3 cellular contexts compared by ENCODE assay signal in the genomic region with DNA sequence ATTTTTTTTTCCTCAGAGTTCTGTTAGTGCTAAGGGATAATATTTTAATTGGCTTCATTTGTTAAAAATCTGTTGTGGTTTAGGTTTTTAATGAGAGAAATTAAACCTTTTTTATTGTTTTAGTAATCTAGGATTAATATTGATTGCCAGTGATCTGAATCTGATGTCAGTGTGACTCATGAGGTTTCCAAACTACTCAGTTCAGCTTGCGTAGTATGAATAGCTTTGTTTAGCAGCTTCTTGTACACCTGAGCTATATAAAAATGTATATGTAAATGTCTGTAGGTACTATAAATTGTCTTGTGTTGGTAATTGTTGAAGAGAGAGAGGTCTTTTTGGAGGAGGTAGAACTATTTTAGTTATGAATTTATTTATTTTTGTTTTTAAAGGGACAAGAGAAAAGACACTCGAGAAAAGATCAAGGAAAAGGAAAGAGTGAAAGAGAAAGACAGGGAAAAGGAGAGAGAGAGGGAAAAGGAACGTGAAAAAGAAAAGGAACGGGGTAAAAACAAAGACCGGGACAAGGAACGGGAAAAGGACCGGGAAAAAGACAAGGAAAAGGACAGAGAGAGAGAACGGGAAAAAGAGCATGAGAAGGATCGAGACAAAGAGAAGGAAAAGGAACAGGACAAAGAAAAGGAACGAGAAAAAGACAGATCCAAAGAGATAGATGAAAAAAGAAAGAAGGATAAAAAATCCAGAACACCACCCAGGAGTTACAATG.
TF ChIP-seq lines count a peak whose summit lies in the region.

No MANE protein-coding gene starts in this region.

TF ChIP-seq in SK-N-SH, 30 proteins besides CTCF, POLR2A, EP300 and RAD21 (continues in another document):
- TF ChIP-seq RCOR1 (IDR thresholded peaks at IDR 0.05; ENCODE audit: low read length), result no peak
- TF ChIP-seq POLR2AphosphoS5 (IDR thresholded peaks at IDR 0.05; ENCODE audit: low read depth, low read length), result no peak
- TF ChIP-seq FOXJ3 (CRISPR knock-in tag; IDR thresholded peaks at IDR 0.05), result no peak
- TF ChIP-seq TCF12 (IDR thresholded peaks at IDR 0.05), result no peak
- TF ChIP-seq GATA2 (CRISPR knock-in tag; IDR thresholded peaks at IDR 0.05), result no peak
- TF ChIP-seq ZBTB33 (IDR thresholded peaks at IDR 0.05; ENCODE audit: borderline replicate concordance, low read depth), result no peak
- TF ChIP-seq, protein P1, sequence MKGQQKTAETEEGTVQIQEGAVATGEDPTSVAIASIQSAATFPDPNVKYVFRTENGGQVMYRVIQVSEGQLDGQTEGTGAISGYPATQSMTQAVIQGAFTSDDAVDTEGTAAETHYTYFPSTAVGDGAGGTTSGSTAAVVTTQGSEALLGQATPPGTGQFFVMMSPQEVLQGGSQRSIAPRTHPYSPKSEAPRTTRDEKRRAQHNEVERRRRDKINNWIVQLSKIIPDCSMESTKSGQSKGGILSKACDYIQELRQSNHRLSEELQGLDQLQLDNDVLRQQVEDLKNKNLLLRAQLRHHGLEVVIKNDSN (IDR thresholded peaks at IDR 0.05; ENCODE audit: borderline replicate concordance, low read depth), result no peak
- TF ChIP-seq SMC3 (IDR thresholded peaks at IDR 0.05; ENCODE audit: low read depth, low read length), result no peak
- TF ChIP-seq, protein P2, sequence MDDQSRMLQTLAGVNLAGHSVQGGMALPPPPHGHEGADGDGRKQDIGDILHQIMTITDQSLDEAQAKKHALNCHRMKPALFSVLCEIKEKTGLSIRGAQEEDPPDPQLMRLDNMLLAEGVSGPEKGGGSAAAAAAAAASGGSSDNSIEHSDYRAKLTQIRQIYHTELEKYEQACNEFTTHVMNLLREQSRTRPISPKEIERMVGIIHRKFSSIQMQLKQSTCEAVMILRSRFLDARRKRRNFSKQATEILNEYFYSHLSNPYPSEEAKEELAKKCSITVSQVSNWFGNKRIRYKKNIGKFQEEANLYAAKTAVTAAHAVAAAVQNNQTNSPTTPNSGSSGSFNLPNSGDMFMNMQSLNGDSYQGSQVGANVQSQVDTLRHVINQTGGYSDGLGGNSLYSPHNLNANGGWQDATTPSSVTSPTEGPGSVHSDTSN (IDR thresholded peaks at IDR 0.05), result no peak
- no peak for TF ChIP-seq NFIC (IDR thresholded peaks at IDR 0.05; ENCODE audit: borderline replicate concordance)
- TF ChIP-seq RXRA (IDR thresholded peaks at IDR 0.05; ENCODE audit: borderline replicate concordance, low read depth), result no peak
- no peak for TF ChIP-seq TAF1 (IDR thresholded peaks at IDR 0.05; ENCODE audit: borderline replicate concordance, low read depth, low read length)
- TF ChIP-seq GABPA (IDR thresholded peaks at IDR 0.05; ENCODE audit: low read depth), result no peak
- no peak for TF ChIP-seq NRF1 (IDR thresholded peaks at IDR 0.05; ENCODE audit: low read depth, low read length)
- no peak for TF ChIP-seq ELF1 (IDR thresholded peaks at IDR 0.05)
- TF ChIP-seq, protein P3, sequence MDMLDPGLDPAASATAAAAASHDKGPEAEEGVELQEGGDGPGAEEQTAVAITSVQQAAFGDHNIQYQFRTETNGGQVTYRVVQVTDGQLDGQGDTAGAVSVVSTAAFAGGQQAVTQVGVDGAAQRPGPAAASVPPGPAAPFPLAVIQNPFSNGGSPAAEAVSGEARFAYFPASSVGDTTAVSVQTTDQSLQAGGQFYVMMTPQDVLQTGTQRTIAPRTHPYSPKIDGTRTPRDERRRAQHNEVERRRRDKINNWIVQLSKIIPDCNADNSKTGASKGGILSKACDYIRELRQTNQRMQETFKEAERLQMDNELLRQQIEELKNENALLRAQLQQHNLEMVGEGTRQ (IDR thresholded peaks at IDR 0.05; ENCODE audit: borderline replicate concordance, low read depth, low read length), result no peak
- no peak for TF ChIP-seq EZH2phosphoT487 (IDR thresholded peaks at IDR 0.05; ENCODE audit: borderline replicate concordance, low read depth)
- TF ChIP-seq MEF2A (IDR thresholded peaks at IDR 0.05; ENCODE audit: borderline replicate concordance, low read depth), result no peak

TF ChIP-seq in SK-N-SH treated with all-trans-retinoic acid at 6 μM for 48 hours, 23 proteins besides CTCF, POLR2A, EP300 and RAD21:
- no peak for TF ChIP-seq ESRRG (CRISPR knock-in tag; IDR thresholded peaks at IDR 0.05)

TF ChIP-seq in GM23338, 12 proteins besides CTCF, POLR2A, EP300 and RAD21:
- TF ChIP-seq CREB1 (CRISPR knock-in tag; IDR thresholded peaks at IDR 0.05; ENCODE audit: low read depth), result no peak
- no peak for TF ChIP-seq JUNB (IDR thresholded peaks at IDR 0.05; ENCODE audit: unreplicated experiment)
- TF ChIP-seq ZNF114 (CRISPR knock-in tag; IDR thresholded peaks at IDR 0.05), result no peak
- TF ChIP-seq ETS1 (IDR thresholded peaks at IDR 0.05), result no peak
- TF ChIP-seq NANOG (IDR thresholded peaks at IDR 0.05; ENCODE audit: borderline replicate concordance), result no peak
- TF ChIP-seq, protein P4, sequence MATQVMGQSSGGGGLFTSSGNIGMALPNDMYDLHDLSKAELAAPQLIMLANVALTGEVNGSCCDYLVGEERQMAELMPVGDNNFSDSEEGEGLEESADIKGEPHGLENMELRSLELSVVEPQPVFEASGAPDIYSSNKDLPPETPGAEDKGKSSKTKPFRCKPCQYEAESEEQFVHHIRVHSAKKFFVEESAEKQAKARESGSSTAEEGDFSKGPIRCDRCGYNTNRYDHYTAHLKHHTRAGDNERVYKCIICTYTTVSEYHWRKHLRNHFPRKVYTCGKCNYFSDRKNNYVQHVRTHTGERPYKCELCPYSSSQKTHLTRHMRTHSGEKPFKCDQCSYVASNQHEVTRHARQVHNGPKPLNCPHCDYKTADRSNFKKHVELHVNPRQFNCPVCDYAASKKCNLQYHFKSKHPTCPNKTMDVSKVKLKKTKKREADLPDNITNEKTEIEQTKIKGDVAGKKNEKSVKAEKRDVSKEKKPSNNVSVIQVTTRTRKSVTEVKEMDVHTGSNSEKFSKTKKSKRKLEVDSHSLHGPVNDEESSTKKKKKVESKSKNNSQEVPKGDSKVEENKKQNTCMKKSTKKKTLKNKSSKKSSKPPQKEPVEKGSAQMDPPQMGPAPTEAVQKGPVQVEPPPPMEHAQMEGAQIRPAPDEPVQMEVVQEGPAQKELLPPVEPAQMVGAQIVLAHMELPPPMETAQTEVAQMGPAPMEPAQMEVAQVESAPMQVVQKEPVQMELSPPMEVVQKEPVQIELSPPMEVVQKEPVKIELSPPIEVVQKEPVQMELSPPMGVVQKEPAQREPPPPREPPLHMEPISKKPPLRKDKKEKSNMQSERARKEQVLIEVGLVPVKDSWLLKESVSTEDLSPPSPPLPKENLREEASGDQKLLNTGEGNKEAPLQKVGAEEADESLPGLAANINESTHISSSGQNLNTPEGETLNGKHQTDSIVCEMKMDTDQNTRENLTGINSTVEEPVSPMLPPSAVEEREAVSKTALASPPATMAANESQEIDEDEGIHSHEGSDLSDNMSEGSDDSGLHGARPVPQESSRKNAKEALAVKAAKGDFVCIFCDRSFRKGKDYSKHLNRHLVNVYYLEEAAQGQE (IDR thresholded peaks at IDR 0.05; ENCODE audit: unreplicated experiment), result no peak
- TF ChIP-seq EZH2 (IDR thresholded peaks at IDR 0.05; ENCODE audit: low read depth, unreplicated experiment), result no peak
- TF ChIP-seq POLR2AphosphoS5 (IDR thresholded peaks at IDR 0.05; ENCODE audit: low read depth), result no peak
- no peak for TF ChIP-seq ZNF462 (CRISPR knock-in tag; IDR thresholded peaks at IDR 0.05)
- TF ChIP-seq EZH2phosphoT487 (IDR thresholded peaks at IDR 0.05; ENCODE audit: unreplicated experiment), result no peak
- no peak for TF ChIP-seq STAT1 (IDR thresholded peaks at IDR 0.05; ENCODE audit: unreplicated experiment)
- TF ChIP-seq ZNF331 (CRISPR knock-in tag; IDR thresholded peaks at IDR 0.05; ENCODE audit: low read depth), result no peak
